ENCODE assay signal across 24 cellular contexts in the genomic region with DNA sequence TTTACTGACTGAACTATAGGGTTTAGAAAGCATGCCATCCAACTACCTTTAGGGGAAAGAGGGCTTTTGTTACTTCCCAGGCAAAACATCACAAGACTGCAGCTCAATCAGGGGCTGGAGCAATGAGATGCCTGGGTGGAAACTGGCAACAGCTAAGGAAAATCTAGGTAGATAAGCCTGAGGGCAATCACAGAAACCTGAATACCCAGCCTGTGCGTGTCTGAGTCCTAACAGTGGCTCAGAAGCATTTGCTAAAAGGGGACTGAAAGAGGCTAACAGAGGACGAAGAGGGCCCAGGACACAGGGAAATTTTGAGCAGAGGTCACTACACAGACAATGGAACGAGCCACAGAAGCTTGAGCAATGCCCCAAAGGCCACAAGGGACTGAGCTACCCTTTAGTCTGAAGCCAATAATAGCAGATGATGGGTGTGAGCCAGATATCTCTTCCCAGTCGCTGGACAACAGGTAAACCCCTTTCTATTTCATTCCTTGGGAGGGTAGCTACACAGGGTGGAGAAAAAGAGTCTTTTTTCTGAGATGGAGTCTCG.
A peak's percentile ranks its signal among the peaks of the same experiment; 100 is the strongest.
DNase-seq lines count a peak whose midpoint lies in the region; ATAC-seq and TF ChIP-seq lines count a peak whose summit lies in the region.
"Had no signal": no experiment of that assay in that cellular context is flagged by ENCODE, and none has a peak within 500 bp of the region (broad histone marks: within the 10 kb centered on the region; RNA-seq: fewer than 3 reads in every experiment).

No MANE protein-coding gene starts in this region.

- no peaks in the 10 kb centered on the region for H3K36me3 Mint-ChIP-seq in GM23338 (ENCODE audit: low read depth)
- no peaks in the 10 kb centered on the region for H3K36me3 Mint-ChIP-seq in mesothelial cell of epicardium
- H3K36me3 Mint-ChIP-seq: CD14-positive monocyte; CD8-positive, alpha-beta memory T cell had no signal

- H3K4me3 ChIP-seq in GM23338 (no peak overlapping the region), adipocyte (ENCODE audit: low read length) (no peak overlapping the region)
- H3K4me3 ChIP-seq: A549; BLaER1 treated with 17β-estradiol and CSF1 and Interleukin-3, amounts not matched to agents 10 nM and 100 nM; GM12878; HAP-1 had no signal

- no peaks in the 10 kb centered on the region for H3K36me3 ChIP-seq in GM23338 (ENCODE audit: insufficient read depth)
- H3K36me3 ChIP-seq in adipocyte (ENCODE audit: control insufficient read depth, insufficient read depth, low read length, severe bottlenecking): no peaks in the 10 kb centered on the region
- H3K36me3 ChIP-seq: BE2C, HAP-1 had no signal

- H2AFZ ChIP-seq in GM23338: 0 out of 2 replicates have a peak overlapping the region, but pooled peaks have one; percentile 23

- H3K27ac Mint-ChIP-seq in GM23338 (no peak overlapping the region), mesothelial cell of epicardium (no peak overlapping the region)
- H3K27ac Mint-ChIP-seq: CD4-positive, alpha-beta T cell; CD8-positive, alpha-beta memory T cell; HFFc6 had no signal

- H3K9me3 Mint-ChIP-seq in GM23338: no peaks in the 10 kb centered on the region
- no peaks in the 10 kb centered on the region for H3K9me3 Mint-ChIP-seq in mesothelial cell of epicardium
- H3K9me3 Mint-ChIP-seq: CD4-positive, alpha-beta T cell; HFFc6 had no signal

- intact Hi-C loops in sciatic nerve (cut with DNase I): no loop called here

- H3K9me3 ChIP-seq in adipocyte (ENCODE audit: control insufficient read depth, low read length): no peaks in the 10 kb centered on the region
- H3K9me3 ChIP-seq: A549; BE2C; BLaER1 treated with 17β-estradiol and CSF1 and Interleukin-3, amounts not matched to agents 10 nM and 100 nM; HAP-1 had no signal

- in situ Hi-C loops in GM13977 (cut with MboI; ENCODE audit: low pct_unique_long_range_greater_than_20kb, low sequenced_read_pairs, unreplicated experiment): no loop called here

- H3K27me3 Mint-ChIP-seq in GM23338 (ENCODE audit: insufficient read depth, low read depth, poor library complexity): peaks cover 2% of the 10 kb centered on the region
- H3K27me3 Mint-ChIP-seq in mesothelial cell of epicardium (ENCODE audit: low read depth): no peaks in the 10 kb centered on the region

- no peaks in the 10 kb centered on the region for H3K27me3 ChIP-seq in GM23338 (ENCODE audit: insufficient read depth)
- H3K27me3 ChIP-seq in adipocyte (replicated peaks; ENCODE audit: control insufficient read depth, insufficient read depth, low read length): no peaks in the 10 kb centered on the region
- H3K27me3 ChIP-seq: BLaER1 treated with 17β-estradiol and CSF1 and Interleukin-3, amounts not matched to agents 10 nM and 100 nM had no signal

- H3K27ac ChIP-seq in GM23338 (ENCODE audit: low read depth): no peak overlapping the region
- H3K27ac ChIP-seq: A549; BLaER1 treated with 17β-estradiol and CSF1 and Interleukin-3, amounts not matched to agents 10 nM and 100 nM had no signal

- no peaks in the 10 kb centered on the region for H3F3A ChIP-seq in GM23338 (replicated peaks; ENCODE audit: low read depth)

- H3K4me3 Mint-ChIP-seq in GM23338 (no peak overlapping the region), mesothelial cell of epicardium (no peak overlapping the region)
- H3K4me3 Mint-ChIP-seq: CD14-positive monocyte; CD4-positive, alpha-beta T cell; CD8-positive, alpha-beta memory T cell; HFFc6 had no signal

- no peaks in the 10 kb centered on the region for H4K20me1 ChIP-seq in GM23338 (replicated peaks; ENCODE audit: insufficient read depth)
- H4K20me1 ChIP-seq: BLaER1 treated with 17β-estradiol and CSF1 and Interleukin-3, amounts not matched to agents 10 nM and 100 nM had no signal

- H3K9ac ChIP-seq in adipocyte (ENCODE audit: low read length): peak overlapping the region; percentile 47
- H3K9ac ChIP-seq: BLaER1 treated with 17β-estradiol and CSF1 and Interleukin-3, amounts not matched to agents 10 nM and 100 nM had no signal

- TF ChIP-seq CTCF in GM23338 (conservative IDR thresholded peaks at IDR 0.05; ENCODE audit: low read depth in 2 of 2) (no peak), mesothelial cell of epicardium (IDR thresholded peaks at IDR 0.05; ENCODE audit: unreplicated experiment) (no peak), GM13977 (IDR thresholded peaks at IDR 0.05; ENCODE audit: extremely low read depth, insufficient read depth, missing control alignments) (no peak)

- H3K4me2 ChIP-seq in GM23338: no peak overlapping the region
- H3K4me2 ChIP-seq: A549; BLaER1 treated with 17β-estradiol and CSF1 and Interleukin-3, amounts not matched to agents 10 nM and 100 nM had no signal

- ATAC-seq in GM23338 (no peak), sciatic nerve (peak; percentile 56)
- ATAC-seq: A549, GM12878 had no signal

- H3K79me2 ChIP-seq in GM23338 (replicated peaks; ENCODE audit: insufficient read depth): no peaks in the 10 kb centered on the region

- DNase-seq in GM23338 (ENCODE audit: low spot score) (no peak), adipocyte (ENCODE audit: low read depth) (no peak), islet precursor cell (peak; percentile 72), sciatic nerve (ENCODE audit: low spot score) (no peak), mesothelial cell of epicardium (ENCODE audit: low spot score in 2 of 2, unreplicated experiment in 2 of 2) (no peak), GM13977 (ENCODE audit: low spot score) (no peak), GM03348 (ENCODE audit: low spot score) (no peak), NCI-H524 (lab: John Stamatoyannopoulos, UW) (no peak)
- DNase-seq: 8988T; ACHN; AML-193; BE2C; Calu3; CD4-positive, alpha-beta T cell; CD8-positive, alpha-beta memory T cell; COR-L47; DMS53; DMS79 treated with DMSO at 0.1 percent for 48 hours; HFFc6 had no signal

- H3K9me2 ChIP-seq in GM23338 (ENCODE audit: insufficient read depth): no peaks in the 10 kb centered on the region

- H3K4me1 ChIP-seq in GM23338 (ENCODE audit: insufficient read depth) (no peaks in the 10 kb centered on the region), adipocyte (ENCODE audit: control insufficient read depth, insufficient read depth, low read length) (peaks cover 17% of the 10 kb centered on the region)
- H3K4me1 ChIP-seq: A549; BE2C; BLaER1 treated with 17β-estradiol and CSF1 and Interleukin-3, amounts not matched to agents 10 nM and 100 nM; HAP-1 had no signal

- H3K4me1 Mint-ChIP-seq in GM23338: peaks cover 4% of the 10 kb centered on the region; the same call in 2 of the 3 replicates
- peaks cover 6% of the 10 kb centered on the region for H3K4me1 Mint-ChIP-seq in mesothelial cell of epicardium
- H3K4me1 Mint-ChIP-seq: CD14-positive monocyte; CD8-positive, alpha-beta memory T cell had no signal

TF ChIP-seq in GM23338, 12 proteins besides CTCF, POLR2A, EP300 and RAD21 (continues in another document):
- TF ChIP-seq JUNB (IDR thresholded peaks at IDR 0.05; ENCODE audit: unreplicated experiment): no peak
- no peak for TF ChIP-seq EZH2phosphoT487 (IDR thresholded peaks at IDR 0.05; ENCODE audit: unreplicated experiment)
- TF ChIP-seq STAT1 (IDR thresholded peaks at IDR 0.05; ENCODE audit: unreplicated experiment): no peak
- no peak for TF ChIP-seq ZNF331 (CRISPR knock-in tag; IDR thresholded peaks at IDR 0.05; ENCODE audit: low read depth)
